ENCODE assay signal across 20 cellular contexts in genomic region chr2:178512491-178512890, GRCh38. TPM values are rescaled to one million over a fixed set of nuclear protein-coding genes. Genes with fewer than 3 reads are reported as not detected.
DNase-seq lines count a peak whose midpoint lies in the region; ATAC-seq, FAIRE-seq and TF ChIP-seq lines count a peak whose summit lies in the region.
"Had no signal": no experiment of that assay in that cellular context is flagged by ENCODE, and none has a peak within 500 bp of the region (broad histone marks: within the 10 kb centered on the region; RNA-seq: fewer than 3 reads in every experiment).

No MANE protein-coding gene starts in this region.

- POLR2A ChIA-PET in K562 (lab: Yijun Ruan, JAX) = interaction anchor here (1.1 kb wide), 1 partner anchor 10 kb away, joined by 4 read pairs; no protein-coding TSS in a partner anchor

- no peaks in the 10 kb centered on the region for H3K23me2 ChIP-seq in H9 (ENCODE audit: insufficient read length, low read depth, low read length, poor library complexity, severe bottlenecking)

- no peak overlapping the region for H3K27ac ChIP-seq in K562 (ENCODE audit: extremely low read depth, low read depth, low read length)
- H3K27ac ChIP-seq in mesenchymal stem cell (ENCODE audit: low read length, poor library complexity, severe bottlenecking) = peak overlapping the region; percentile 10
- H3K27ac ChIP-seq in H9 (ENCODE audit: insufficient read length, low read depth, low read length) = no peak overlapping the region
- H3K27ac ChIP-seq: BLaER1 had no signal

- H3K4me3 ChIP-seq in AG10803 (ENCODE audit: low read length) = no peak overlapping the region
- H3K4me3 ChIP-seq in K562 = no peak overlapping the region
- no peak overlapping the region for H3K4me3 ChIP-seq in mesenchymal stem cell (ENCODE audit: insufficient read depth in 1 of 2, low read depth in 1 of 2, low read length in 2 of 2)
- H3K4me3 ChIP-seq: BLaER1, GM12878 had no signal

- H3K4me3 Mint-ChIP-seq in H9 = no peak overlapping the region
- H3K4me3 Mint-ChIP-seq in activated naive CD4-positive, alpha-beta T cell treated with anti-CD3 and anti-CD28 coated beads, Interleukin-2, amount 10 ng/mL, durations not matched to agents 7 days and 5 days = no peak overlapping the region
- H3K4me3 Mint-ChIP-seq: activated naive CD8-positive, alpha-beta T cell treated with anti-CD3 and anti-CD28 coated beads for 36 hours; stimulated activated effector memory CD8-positive, alpha-beta T cell treated with anti-CD3 and anti-CD28 coated beads, Interleukin-12 subunit alpha, Interleukin-12 subunit beta, amount 100 ng/mL, for 72 hours; T-helper 2 cell treated with Interferon-gamma antibody and Interleukin-4, amounts not matched to agents 5 μg/mL and 100 μg/mL, for 36 hours; type B pancreatic cell had no signal

- H3K18ac ChIP-seq in mesenchymal stem cell (ENCODE audit: low read depth in 1 of 2, low read length in 2 of 2) (no peak overlapping the region), H9 (ENCODE audit: insufficient read length, low read depth, low read length) (no peak overlapping the region)

- TF ChIP-seq RAD21 in K562 (CRISPR knock-in tag; conservative IDR thresholded peaks at IDR 0.05 in 1 of 2, IDR thresholded peaks at IDR 0.05 in 1 of 2) = no peak

- H3K4ac ChIP-seq in mesenchymal stem cell (ENCODE audit: low read depth in 1 of 2, low read length in 2 of 2) = no peak overlapping the region
- H3K4ac ChIP-seq in H9 (ENCODE audit: low read depth, low read length) = no peak overlapping the region

- TF ChIP-seq CTCF in AG10803 (conservative IDR thresholded peaks at IDR 0.05; ENCODE audit: low read length) = no peak
- TF ChIP-seq CTCF in K562 (IDR thresholded peaks at IDR 0.05 in 2 of 3, conservative IDR thresholded peaks at IDR 0.05 in 1 of 3; ENCODE audit: insufficient read depth in 2 of 3, low read depth in 1 of 3, low read length in 3 of 3) = no peak
- no peak for TF ChIP-seq CTCF in H9 (conservative IDR thresholded peaks at IDR 0.05)

- DNase-seq in AG10803 (ENCODE audit: low read depth) (peak; percentile 32), HT1080 (ENCODE audit: low read depth) (peak; percentile 83), K562 (ENCODE audit: extremely low read depth in 1 of 4, low spot score in 3 of 4) (no peak), mesenchymal stem cell (no peak), SHP77 (lab: John Stamatoyannopoulos, UW) (no peak), H9 (no peak), frontal cortex (ENCODE audit: low spot score in 2 of 2) (no peak)
- DNase-seq in activated naive CD4-positive, alpha-beta T cell treated with anti-CD3 and anti-CD28 coated beads, Interleukin-2, amount 10 ng/mL, durations not matched to agents 7 days and 5 days = no peak
- DNase-seq: activated CD4-positive, alpha-beta T cell treated with anti-CD3 and anti-CD28 coated beads for 48 hours; activated naive CD8-positive, alpha-beta T cell treated with anti-CD3 and anti-CD28 coated beads for 36 hours; glutamatergic neuron; midbrain; NCI-H1694 treated with DMSO at 0.1 percent for 48 hours; NCI-H748 treated with DMSO at 0.1 percent for 48 hours; nucleus accumbens had no signal

- no peak overlapping the region for H3K27ac Mint-ChIP-seq in H9
- H3K27ac Mint-ChIP-seq in activated naive CD4-positive, alpha-beta T cell treated with anti-CD3 and anti-CD28 coated beads, Interleukin-2, amount 10 ng/mL, durations not matched to agents 7 days and 5 days = no peak overlapping the region
- H3K27ac Mint-ChIP-seq: activated naive CD8-positive, alpha-beta T cell treated with anti-CD3 and anti-CD28 coated beads for 36 hours; stimulated activated effector memory CD8-positive, alpha-beta T cell treated with anti-CD3 and anti-CD28 coated beads, Interleukin-12 subunit alpha, Interleukin-12 subunit beta, amount 100 ng/mL, for 72 hours; T-helper 2 cell treated with Interferon-gamma antibody and Interleukin-4, amounts not matched to agents 5 μg/mL and 100 μg/mL, for 36 hours; type B pancreatic cell had no signal

- intact Hi-C loops in K562 (cut with micrococcal nuclease) = no loop called here

- WGBS in K562 (ENCODE audit: insufficient coverage, low coverage, missing lambda C conversion rate) = 83% methylated on average over 2 of the region's 2 CpGs
- 100% methylated on average over 1 of the region's 2 CpGs for WGBS in mesenchymal stem cell
- WGBS in H9 (ENCODE audit: extremely low coverage, insufficient read length, low lambda C conversion rate) = no CpG with 5 or more reads among the region's 2 CpGs

- H3K27me3 Mint-ChIP-seq in H9 (ENCODE audit: low read depth) = no peaks in the 10 kb centered on the region
- no peaks in the 10 kb centered on the region for H3K27me3 Mint-ChIP-seq in activated naive CD4-positive, alpha-beta T cell treated with anti-CD3 and anti-CD28 coated beads, Interleukin-2, amount 10 ng/mL, durations not matched to agents 7 days and 5 days
- H3K27me3 Mint-ChIP-seq: activated naive CD8-positive, alpha-beta T cell treated with anti-CD3 and anti-CD28 coated beads for 36 hours; type B pancreatic cell had no signal

- H2BK15ac ChIP-seq in mesenchymal stem cell (ENCODE audit: low read depth, poor library complexity, severe bottlenecking) = no peak overlapping the region
- no peak overlapping the region for H2BK15ac ChIP-seq in H9 (ENCODE audit: low read depth, low read length)

- H3K36me3 ChIP-seq in K562 (ENCODE audit: control insufficient read depth, insufficient read depth, low read length) = no peaks in the 10 kb centered on the region; the same call in 2 of the 3 replicates
- H3K36me3 ChIP-seq in mesenchymal stem cell (ENCODE audit: control insufficient read depth in 1 of 2, insufficient read depth in 2 of 2, low read depth in 1 of 2, low read length in 2 of 2) = peaks cover 6 to 26% of the 10 kb centered on the region in 2 experiments

- no peak for TF ChIP-seq EP300 in K562 (IDR thresholded peaks at IDR 0.05; ENCODE audit: low read length)

- H3K9me3 ChIP-seq in K562 (replicated peaks; ENCODE audit: control insufficient read depth, insufficient read depth, low read depth, low read length) (no peaks in the 10 kb centered on the region), mesenchymal stem cell (ENCODE audit: control insufficient read depth, low read length) (no peaks in the 10 kb centered on the region), H9 (ENCODE audit: control insufficient read depth, low read depth, low read length) (no peaks in the 10 kb centered on the region)
- H3K9me3 ChIP-seq: BLaER1 had no signal

- H2AK5ac ChIP-seq in mesenchymal stem cell (ENCODE audit: low read length, severe bottlenecking) (no peak overlapping the region), H9 (ENCODE audit: insufficient read length, low read length) (no peak overlapping the region)

- H4K20me1 ChIP-seq in K562 (replicated peaks; ENCODE audit: control insufficient read depth, insufficient read depth, low read length) (no peaks in the 10 kb centered on the region), H9 (ENCODE audit: control insufficient read depth, insufficient read depth, insufficient read length) (no peaks in the 10 kb centered on the region)
- H4K20me1 ChIP-seq: BLaER1 had no signal

- CTCF ChIA-PET in K562 (lab: Yijun Ruan, JAX; ENCODE audit: low intra/inter-chr PET ratio) = no interaction called here
- CTCF ChIA-PET in activated naive CD4-positive, alpha-beta T cell treated with anti-CD3 and anti-CD28 coated beads, Interleukin-2, amount 10 ng/mL, durations not matched to agents 7 days and 5 days (lab: Charles Lee) = interaction anchor here (0.6 to 0.7 kb wide), 2 partner anchors 25 to 27 kb away, joined by 3 read pairs; no protein-coding TSS in a partner anchor

- BruUV-seq in K562 (replicated peaks; lab: Mats Ljungman, UMichigan) = no TSS peak

- H3K9me3 Mint-ChIP-seq in H9 = no peaks in the 10 kb centered on the region
- H3K9me3 Mint-ChIP-seq in activated naive CD4-positive, alpha-beta T cell treated with anti-CD3 and anti-CD28 coated beads, Interleukin-2, amount 10 ng/mL, durations not matched to agents 7 days and 5 days = no peaks in the 10 kb centered on the region
- H3K9me3 Mint-ChIP-seq: activated naive CD8-positive, alpha-beta T cell treated with anti-CD3 and anti-CD28 coated beads for 36 hours; stimulated activated effector memory CD8-positive, alpha-beta T cell treated with anti-CD3 and anti-CD28 coated beads, Interleukin-12 subunit alpha, Interleukin-12 subunit beta, amount 100 ng/mL, for 72 hours; T-helper 2 cell treated with Interferon-gamma antibody and Interleukin-4, amounts not matched to agents 5 μg/mL and 100 μg/mL, for 36 hours; type B pancreatic cell had no signal

- in situ Hi-C loops in K562 (cut with MboI) = no loop called here

- H3K56ac ChIP-seq in H9 (ENCODE audit: insufficient read length, low read depth, low read length) = no peak overlapping the region

- H3K4me2 ChIP-seq in K562 (ENCODE audit: insufficient read depth, low read length) (no peak overlapping the region), mesenchymal stem cell (ENCODE audit: low read length, poor library complexity, severe bottlenecking) (no peak overlapping the region), H9 (ENCODE audit: insufficient read depth, insufficient read length, low read length) (no peak overlapping the region)
- H3K4me2 ChIP-seq: BLaER1 had no signal

- H3K79me2 ChIP-seq in K562 (ENCODE audit: control insufficient read depth, insufficient read depth, low read length) (no peaks in the 10 kb centered on the region), H9 (ENCODE audit: insufficient read depth, low read length) (no peaks in the 10 kb centered on the region)

- no peak overlapping the region for H2BK12ac ChIP-seq in mesenchymal stem cell (ENCODE audit: low read length in 2 of 2)
- H2BK12ac ChIP-seq in H9 (ENCODE audit: insufficient read length, low read depth, low read length) = no peak overlapping the region

- H3K27me3 ChIP-seq in K562 (ENCODE audit: control insufficient read depth in 2 of 2, insufficient read depth in 2 of 2, low read length in 2 of 2) (no peaks in the 10 kb centered on the region), mesenchymal stem cell (ENCODE audit: control insufficient read depth in 1 of 2, insufficient read depth in 1 of 2, low read length in 2 of 2) (no peaks in the 10 kb centered on the region), H9 (ENCODE audit: insufficient read depth, low read length) (no peaks in the 10 kb centered on the region)
- H3K27me3 ChIP-seq: BLaER1 had no signal

- no peak overlapping the region for H3K23ac ChIP-seq in mesenchymal stem cell (ENCODE audit: low read length in 2 of 2)
- no peak overlapping the region for H3K23ac ChIP-seq in H9 (ENCODE audit: insufficient read length, low read depth, low read length)

- H2AFZ ChIP-seq in K562 (ENCODE audit: low read depth, low read length) (no peak overlapping the region), mesenchymal stem cell (ENCODE audit: low read depth, low read length) (no peak overlapping the region), H9 (ENCODE audit: low read length) (no peak overlapping the region)

- ATAC-seq in K562 = no peak
- ATAC-seq: GM12878; stimulated activated effector memory CD8-positive, alpha-beta T cell treated with anti-CD3 and anti-CD28 coated beads, Interleukin-12 subunit alpha, Interleukin-12 subunit beta, amount 100 ng/mL, for 72 hours had no signal

- H3K4me1 Mint-ChIP-seq in H9 = peaks cover 6 to 9% of the 10 kb centered on the region in 2 experiments; a peak in 3 of 4 replicates
- peaks cover 18% of the 10 kb centered on the region for H3K4me1 Mint-ChIP-seq in activated naive CD4-positive, alpha-beta T cell treated with anti-CD3 and anti-CD28 coated beads, Interleukin-2, amount 10 ng/mL, durations not matched to agents 7 days and 5 days

- TF ChIP-seq POLR2A in K562 (conservative IDR thresholded peaks at IDR 0.05) = no peak

- no peaks in the 10 kb centered on the region for H3K9me1 ChIP-seq in K562 (ENCODE audit: control insufficient read depth, insufficient read depth, low read length)

- H3K9ac ChIP-seq in K562 (ENCODE audit: insufficient read depth in 1 of 2, low read depth in 2 of 2, low read length in 2 of 2) = no peak overlapping the region
- no peak overlapping the region for H3K9ac ChIP-seq in mesenchymal stem cell (ENCODE audit: low read length)
- H3K9ac ChIP-seq in H9 (ENCODE audit: extremely low read depth, insufficient read length, low read length) = no peak overlapping the region
- H3K9ac ChIP-seq: BLaER1 had no signal

- H2BK20ac ChIP-seq in H9 (ENCODE audit: low read depth, low read length, poor library complexity, severe bottlenecking) = no peak overlapping the region

- H4K8ac ChIP-seq in mesenchymal stem cell (ENCODE audit: low read length) (no peak overlapping the region), H9 (replicated peaks; ENCODE audit: insufficient read length, low read depth, low read length) (no peak overlapping the region)

- H3K14ac ChIP-seq in mesenchymal stem cell (ENCODE audit: low read length in 2 of 2) = no peak overlapping the region
- H3K14ac ChIP-seq in H9 (ENCODE audit: insufficient read depth, low read length) = no peak overlapping the region

- H4K5ac ChIP-seq in H9 (ENCODE audit: insufficient read length, low read depth, low read length) = no peak overlapping the region

- H3K79me1 ChIP-seq in mesenchymal stem cell (replicated peaks; ENCODE audit: low read length, poor library complexity, severe bottlenecking) (peaks cover 13% of the 10 kb centered on the region), H9 (ENCODE audit: insufficient read depth, low read depth, low read length, poor library complexity, severe bottlenecking) (no peaks in the 10 kb centered on the region)

- H2BK120ac ChIP-seq in mesenchymal stem cell (ENCODE audit: low read depth, low read length) (no peak overlapping the region), H9 (ENCODE audit: low read depth, low read length, poor library complexity, severe bottlenecking) (no peak overlapping the region)

- H3K4me1 ChIP-seq in K562 (replicated peaks in 1 of 2; ENCODE audit: control insufficient read depth in 2 of 2, insufficient read depth in 2 of 2, low read length in 2 of 2) (no peaks in the 10 kb centered on the region), mesenchymal stem cell (ENCODE audit: control insufficient read depth, insufficient read depth, low read depth, low read length) (peaks cover 2% of the 10 kb centered on the region), H9 (ENCODE audit: insufficient read depth, low read length) (no peaks in the 10 kb centered on the region)
- H3K4me1 ChIP-seq: BLaER1 had no signal

- H2BK5ac ChIP-seq in mesenchymal stem cell (ENCODE audit: low read depth, low read length, poor library complexity, severe bottlenecking) = no peak overlapping the region
- no peak overlapping the region for H2BK5ac ChIP-seq in H9 (ENCODE audit: insufficient read length, low read length)

- H4K91ac ChIP-seq in mesenchymal stem cell (ENCODE audit: low read length) (no peak overlapping the region), H9 (ENCODE audit: insufficient read length, low read depth, low read length) (no peak overlapping the region)

- no peaks in the 10 kb centered on the region for H3K36me3 Mint-ChIP-seq in H9 (ENCODE audit: insufficient read depth in 1 of 3, low read depth in 3 of 3)
- H3K36me3 Mint-ChIP-seq in activated naive CD4-positive, alpha-beta T cell treated with anti-CD3 and anti-CD28 coated beads, Interleukin-2, amount 10 ng/mL, durations not matched to agents 7 days and 5 days = peaks cover 39% of the 10 kb centered on the region

- H3T11ph ChIP-seq in H9 (ENCODE audit: low read length) = no peak overlapping the region

- FAIRE-seq in K562 (lab: Jason Lieb, UNC) (no peak), frontal cortex (lab: Jason Lieb, UNC) (no peak)
- FAIRE-seq: GM12878 had no signal

RNA-seq across cellular contexts. Expression of gene PLEKHA3, which starts 32.2 kb away (rescaled TPM):
- 14.1 and 23.1 TPM in 2 replicates for total RNA-seq in HT1080 (2014; rRNA removed; shearing (Covaris generic))
- polyA plus RNA-seq in HT1080 (2015; cell fraction: cytosol; rRNA removed) = 12.3 and 18.3 TPM in 2 replicates
- 6.2 and 10.9 TPM in 2 replicates for polyA plus RNA-seq in HT1080 (2015; cell fraction: nucleus; rRNA removed)
- total RNA-seq in K562 (2011; cell fraction: chromatin; rRNA removed; ENCODE audit: low replicate concordance) = 7.1 and 8.8 TPM in 2 replicates
- total RNA-seq in K562 (2011; cell fraction: nucleolus; rRNA removed) = 2.8 and 2.9 TPM in 2 replicates
- total RNA-seq in K562 (2011; cell fraction: nucleoplasm; rRNA removed) = 6.7 and 16.4 TPM in 2 replicates
- total RNA-seq in K562 (2014; rRNA removed) (6.4 and 6.9 TPM in 2 replicates), K562 (2014; rRNA removed; fragmentation: Illumina TruSeq; extraction: Trizol) (11.7 and 18.5 TPM in 2 replicates), K562 (2015; rRNA removed; fragmentation: Illumina TruSeq; extraction: Trizol) (8.4 and 10.5 TPM in 2 replicates), K562 (2021) (19.6 and 23.4 TPM in 2 replicates), H9 (2021) (23.5 and 25.9 TPM in 2 replicates), frontal cortex (13.0 TPM)
- polyA plus RNA-seq in K562 (2011; rRNA removed) (14.9 and 21.8 TPM in 2 replicates), K562 (2014; fragmentation: Illumina TruSeq; extraction: Trizol) (6.8 and 8.8 TPM in 2 replicates), K562 (2014; fragmentation: Nextera tagmentation; extraction: Ambion mirVana) (1 to 10 TPM; 2.3 to 2.6 TPM), K562 (2014; rRNA removed) (9.7 and 12.0 TPM in 2 replicates)
- polyA plus RNA-seq in K562 (2011; cell fraction: cytosol; rRNA removed) = 1.6 and 2.8 TPM in 2 replicates
- polyA plus RNA-seq in K562 (2011; cell fraction: nucleus; rRNA removed) = 3.7 and 7.0 TPM in 2 replicates
- 6.8 and 7.4 TPM in 2 replicates for polyA plus RNA-seq in K562 (2012)
- 15.1 and 15.8 TPM in 2 replicates for polyA minus RNA-seq in K562 (2011; rRNA and poly(A)+ RNA removed)
- polyA minus RNA-seq in K562 (2011; cell fraction: cytosol; rRNA and poly(A)+ RNA removed) = 5.8 and 11.0 TPM in 2 replicates
- polyA minus RNA-seq in K562 (2011; cell fraction: nucleus; rRNA and poly(A)+ RNA removed) = 5.9 and 7.7 TPM in 2 replicates
- polyA plus RNA-seq in mesenchymal stem cell (2013, experiment 1 of 2) = 25.3 TPM
- 24.5 TPM for polyA plus RNA-seq in mesenchymal stem cell (2013, experiment 2 of 2)

RNA-seq across cellular contexts. Expression of gene FKBP7, which starts 34.1 kb away (rescaled TPM):
- 21.0 and 22.2 TPM in 2 replicates for total RNA-seq in HT1080 (2014; rRNA removed; shearing (Covaris generic))
- polyA plus RNA-seq in HT1080 (2015; cell fraction: cytosol; rRNA removed) = 11.4 and 13.5 TPM in 2 replicates
- 12.4 and 13.0 TPM in 2 replicates for polyA plus RNA-seq in HT1080 (2015; cell fraction: nucleus; rRNA removed)
- total RNA-seq in K562 (2011; cell fraction: chromatin; rRNA removed; ENCODE audit: low replicate concordance) = 6.4 and 7.4 TPM in 2 replicates
- total RNA-seq in K562 (2011; cell fraction: nucleolus; rRNA removed) = 5.1 and 7.3 TPM in 2 replicates
- 8.4 and 9.8 TPM in 2 replicates for total RNA-seq in K562 (2011; cell fraction: nucleoplasm; rRNA removed)
- total RNA-seq in K562 (2014; rRNA removed) (9.5 and 15.9 TPM in 2 replicates), K562 (2014; rRNA removed; fragmentation: Illumina TruSeq; extraction: Trizol) (12.6 and 13.5 TPM in 2 replicates), K562 (2015; rRNA removed; fragmentation: Illumina TruSeq; extraction: Trizol) (12.0 and 14.7 TPM in 2 replicates), K562 (2021) (6.1 and 7.0 TPM in 2 replicates), H9 (2021) (4.5 and 4.8 TPM in 2 replicates), frontal cortex (9.0 TPM)
- polyA plus RNA-seq in K562 (2011; rRNA removed) (16.8 and 19.2 TPM in 2 replicates), K562 (2014; fragmentation: Illumina TruSeq; extraction: Trizol) (17.4 and 19.9 TPM in 2 replicates), K562 (2014; fragmentation: Nextera tagmentation; extraction: Ambion mirVana) (10 to 100 TPM; 19.3 to 23.2 TPM), K562 (2014; rRNA removed) (19.0 and 22.7 TPM in 2 replicates)
- 4.2 and 7.4 TPM in 2 replicates for polyA plus RNA-seq in K562 (2011; cell fraction: cytosol; rRNA removed)
- 5.3 and 9.0 TPM in 2 replicates for polyA plus RNA-seq in K562 (2011; cell fraction: nucleus; rRNA removed)
- 7.0 and 9.1 TPM in 2 replicates for polyA plus RNA-seq in K562 (2012)
- polyA minus RNA-seq in K562 (2011; rRNA and poly(A)+ RNA removed) = 12.5 and 13.7 TPM in 2 replicates
- 4.0 and 4.6 TPM in 2 replicates for polyA minus RNA-seq in K562 (2011; cell fraction: cytosol; rRNA and poly(A)+ RNA removed)
- 5.4 and 7.9 TPM in 2 replicates for polyA minus RNA-seq in K562 (2011; cell fraction: nucleus; rRNA and poly(A)+ RNA removed)
- polyA plus RNA-seq in mesenchymal stem cell (2013, experiment 1 of 2) = 59.2 TPM
- polyA plus RNA-seq in mesenchymal stem cell (2013, experiment 2 of 2) = 62.1 TPM

Comparison
In these comparisons a context has a peak if more than half of its experiments do, and no peak if none do; other contexts are left out.
1. DNase-seq: peak in AG10803 (single experiment) and HT1080 (single experiment); none in K562 (0 of 4), mesenchymal stem cell (single experiment), SHP77 (0 of 2), H9 (single experiment), activated naive CD4-positive, alpha-beta T cell treated with anti-CD3 and anti-CD28 coated beads, Interleukin-2, amount 10 ng/mL, durations not matched to agents 7 days and 5 days (single experiment) and frontal cortex (0 of 2).